In the genomic region with DNA sequence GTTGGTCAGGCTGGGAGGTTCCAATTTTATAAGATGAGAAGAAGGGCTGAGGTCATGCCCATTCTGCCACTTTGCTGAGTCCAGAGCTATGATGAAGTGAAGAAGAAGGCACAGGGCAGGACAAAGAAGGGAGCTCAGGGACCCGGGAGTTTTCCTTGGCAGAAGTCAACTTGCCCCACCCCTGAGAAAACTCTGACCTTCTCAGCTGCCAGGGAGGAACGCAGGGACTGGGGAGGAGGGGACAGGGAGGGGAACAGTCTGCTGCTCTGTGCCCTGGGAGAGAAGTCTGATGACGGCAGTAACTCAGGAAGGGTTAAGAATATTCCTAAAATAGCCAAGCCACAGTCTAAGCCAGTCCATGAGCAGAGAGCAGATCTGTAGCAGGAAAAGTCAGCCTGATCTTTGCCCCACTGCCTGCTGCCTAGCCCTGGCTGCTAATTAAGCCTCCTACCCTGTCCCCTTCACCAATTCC, we compare ENCODE assay signal across 10 cellular contexts. TPM values are rescaled to one million over a fixed set of nuclear protein-coding genes. Genes with fewer than 3 reads are reported as not detected.
DNase-seq lines count a peak whose midpoint lies in the region; ATAC-seq and TF ChIP-seq lines count a peak whose summit lies in the region.
"Had no signal": no experiment of that assay in that cellular context is flagged by ENCODE, and none has a peak within 500 bp of the region (broad histone marks: within the 10 kb centered on the region; RNA-seq: fewer than 3 reads in every experiment).

No MANE protein-coding gene starts in this region.

- in situ Hi-C loops in mammary epithelial cell (cut with MboI; ENCODE audit: low sequenced_read_pairs in 2 of 2), result no loop called here

- no peak overlapping the region for H3K27ac ChIP-seq in mammary epithelial cell (ENCODE audit: insufficient read depth, low read depth, low read length)
- H3K27ac ChIP-seq in mucosa of rectum (ENCODE audit: low read depth in 2 of 2, low read length in 2 of 2), result peak overlapping the region; percentile 3 to 72
- H3K27ac ChIP-seq: 22Rv1 had no signal

- H3K4me3 Mint-ChIP-seq in MCF 10A (ENCODE audit: unreplicated experiment), result no peak overlapping the region
- H3K4me3 Mint-ChIP-seq: stimulated activated naive CD8-positive, alpha-beta T cell treated with anti-CD3 and anti-CD28 coated beads, Interleukin-15, Interleukin-2, amounts not matched to agents 100 ng/mL and 50 ng/mL, for 24 hours had no signal

- no peaks in the 10 kb centered on the region for H3K27me3 Mint-ChIP-seq in MCF 10A (ENCODE audit: insufficient read depth, unreplicated experiment)
- H3K27me3 Mint-ChIP-seq: stimulated activated naive CD8-positive, alpha-beta T cell treated with anti-CD3 and anti-CD28 coated beads, Interleukin-15, Interleukin-2, amounts not matched to agents 100 ng/mL and 50 ng/mL, for 24 hours had no signal

- peak overlapping the region; percentile 57 for H3K27ac Mint-ChIP-seq in MCF 10A (ENCODE audit: low read depth, unreplicated experiment)
- H3K27ac Mint-ChIP-seq: stimulated activated naive CD8-positive, alpha-beta T cell treated with anti-CD3 and anti-CD28 coated beads, Interleukin-15, Interleukin-2, amounts not matched to agents 100 ng/mL and 50 ng/mL, for 24 hours had no signal

- intact Hi-C loops in MCF 10A (cut with micrococcal nuclease) (no loop called here), mammary epithelial cell (cut with micrococcal nuclease) (no loop called here)

- dilution Hi-C loops in mammary epithelial cell (cut with HindIII; ENCODE audit: low sequenced_read_pairs), result no loop called here

- POLR2A ChIA-PET in MCF 10A (lab: Yijun Ruan, JAX), result interaction anchor here (0.8 to 1.8 kb wide), 4 partner anchors 11 to 21 kb away, joined by 3 to 7 read pairs (median 4); a partner anchor contains a TSS

- TF ChIP-seq CTCF in MCF 10A (IDR thresholded peaks at IDR 0.05; ENCODE audit: unreplicated experiment) (no peak), mammary epithelial cell (conservative IDR thresholded peaks at IDR 0.05 in 1 of 2, IDR thresholded peaks at IDR 0.05 in 1 of 2; ENCODE audit: extremely low read depth in 1 of 2, insufficient read depth in 1 of 2, low read depth in 1 of 2, low read length in 2 of 2) (no peak), BE2C (IDR thresholded peaks at IDR 0.05; ENCODE audit: low read depth, low read length) (no peak)

- H3K27me3 ChIP-seq in mammary epithelial cell (ENCODE audit: insufficient read depth, low read length) (no peaks in the 10 kb centered on the region), mucosa of rectum (ENCODE audit: control insufficient read depth in 2 of 2, insufficient read depth in 2 of 2, low read length in 2 of 2) (no peaks in the 10 kb centered on the region), BE2C (no peaks in the 10 kb centered on the region)

- H2AFZ ChIP-seq in mammary epithelial cell (ENCODE audit: low read depth, low read length), result no peak overlapping the region

- H3K4me2 ChIP-seq in mammary epithelial cell (ENCODE audit: insufficient read depth, low read depth, low read length), result no peak overlapping the region

- no peaks in the 10 kb centered on the region for H3K9me3 Mint-ChIP-seq in MCF 10A (ENCODE audit: unreplicated experiment)
- H3K9me3 Mint-ChIP-seq: stimulated activated naive CD8-positive, alpha-beta T cell treated with anti-CD3 and anti-CD28 coated beads, Interleukin-15, Interleukin-2, amounts not matched to agents 100 ng/mL and 50 ng/mL, for 24 hours had no signal

- peak; percentile 36 for DNase-seq in MCF 10A (ENCODE audit: unreplicated experiment)
- DNase-seq in mammary epithelial cell, result no peak
- DNase-seq in BE2C, result no peak

- no peaks in the 10 kb centered on the region for H4K20me1 ChIP-seq in mammary epithelial cell (ENCODE audit: insufficient read depth, low read length)

- ATAC-seq in GM19455 (IDR thresholded peaks at IDR 0.05; ENCODE audit: unreplicated experiment) (no peak), GM18873 (IDR thresholded peaks at IDR 0.05; ENCODE audit: low FRiP score, unreplicated experiment) (no peak)
- ATAC-seq: activated CD4-positive, CD25-positive, alpha-beta regulatory T cell treated with anti-CD3 and anti-CD28 coated beads, Interleukin-2, amount 50 U/mL, for 24 hours had no signal

- WGBS in mammary epithelial cell (ENCODE audit: low coverage, missing lambda C conversion rate), result 74% methylated on average over 2 of the region's 3 CpGs

- no peaks in the 10 kb centered on the region for H3K79me2 ChIP-seq in mammary epithelial cell (ENCODE audit: insufficient read depth, low read length)

- H3K9ac ChIP-seq in mammary epithelial cell (ENCODE audit: insufficient read depth, low read length) (no peak overlapping the region), mucosa of rectum (ENCODE audit: low read depth in 1 of 2, low read length in 2 of 2) (no peak overlapping the region)

- H3K4me1 ChIP-seq in mammary epithelial cell (ENCODE audit: insufficient read depth, low read length) (peaks cover 7% of the 10 kb centered on the region), mucosa of rectum (ENCODE audit: control insufficient read depth in 2 of 2, insufficient read depth in 2 of 2, low read length in 2 of 2) (peaks cover 8 to 13% of the 10 kb centered on the region in 2 donors), BE2C (no peaks in the 10 kb centered on the region)

- CTCF ChIA-PET in MCF 10A (lab: Yijun Ruan, JAX) (interaction anchor here (0.5 kb wide), 1 partner anchor 756 kb away, joined by 3 read pairs; no protein-coding TSS in a partner anchor), mammary epithelial cell (lab: Charles Lee; ENCODE audit: low non-redundant PET) (no interaction called here)

- H3K9me3 ChIP-seq in mammary epithelial cell (replicated peaks; ENCODE audit: insufficient read depth, low read length) (no peaks in the 10 kb centered on the region), mucosa of rectum (ENCODE audit: control insufficient read depth in 2 of 2, low read length in 2 of 2) (no peaks in the 10 kb centered on the region), BE2C (no peaks in the 10 kb centered on the region)

- BruUV-seq in MCF 10A (replicated peaks; lab: Mats Ljungman, UMichigan) (no TSS peak), mammary epithelial cell (replicated peaks; lab: Mats Ljungman, UMichigan) (no TSS peak)

- H3K4me1 Mint-ChIP-seq in MCF 10A (ENCODE audit: insufficient read depth, unreplicated experiment), result peaks cover 13% of the 10 kb centered on the region

- H3K36me3 ChIP-seq in mammary epithelial cell (ENCODE audit: insufficient read depth, low read length), result no peaks in the 10 kb centered on the region
- H3K36me3 ChIP-seq in mucosa of rectum (ENCODE audit: control insufficient read depth in 2 of 2, insufficient read depth in 2 of 2, low read length in 2 of 2), result no peaks in the 10 kb centered on the region
- H3K36me3 ChIP-seq in BE2C, result no peaks in the 10 kb centered on the region

- no peaks in the 10 kb centered on the region for H3K36me3 Mint-ChIP-seq in MCF 10A (ENCODE audit: insufficient read depth, unreplicated experiment)

- H3K4me3 ChIP-seq in mammary epithelial cell (replicated peaks in 1 of 3; ENCODE audit: insufficient read depth in 1 of 3, low read depth in 2 of 3, low read length in 3 of 3) (no peak overlapping the region), mucosa of rectum (ENCODE audit: low read length in 2 of 2) (no peak overlapping the region), BE2C (ENCODE audit: low read depth, low read length) (no peak overlapping the region)

RNA-seq across cellular contexts. Expression of a gene that starts 11.7 kb away (rescaled TPM):
- total RNA-seq in MCF 10A (2022) (60.3 and 89.0 TPM in 2 replicates), mammary epithelial cell (100 to 1,000 TPM in 1 of 2 donors, 10 to 100 TPM in 1; 57.0 to 247 TPM)
- 517 TPM for polyA plus RNA-seq in mammary epithelial cell
- 39.5 TPM for polyA minus RNA-seq in mammary epithelial cell
- polyA plus RNA-seq in BE2C (2012; ENCODE audit: insufficient read depth, insufficient read length, low read depth), result not detected
- total RNA-seq: kidney epithelial cell had no signal

RNA-seq across cellular contexts. Expression of a gene that starts 21.6 kb away (rescaled TPM):
- total RNA-seq in MCF 10A (2022) (4.2 and 7.3 TPM in 2 replicates), mammary epithelial cell (10 to 100 TPM; 25.7 to 54.0 TPM)
- 101 TPM for polyA plus RNA-seq in mammary epithelial cell
- polyA minus RNA-seq in mammary epithelial cell, result 31.4 TPM
- polyA plus RNA-seq in BE2C (2012; ENCODE audit: insufficient read depth, insufficient read length, low read depth), result 9.6 TPM
- total RNA-seq: kidney epithelial cell had no signal

RNA-seq across cellular contexts. Expression of a gene that starts 22.6 kb away (rescaled TPM):
- total RNA-seq in MCF 10A (2022) (1.4 and 1.5 TPM in 2 replicates), mammary epithelial cell (10 to 100 TPM in 1 of 2 donors, 1 to 10 TPM in 1; 8.5 to 13.7 TPM)
- 11.6 TPM for polyA plus RNA-seq in mammary epithelial cell
- 5.4 TPM for polyA minus RNA-seq in mammary epithelial cell
- not detected for polyA plus RNA-seq in BE2C (2012; ENCODE audit: insufficient read depth, insufficient read length, low read depth)

RNA-seq across cellular contexts. Expression of a gene that starts 40.1 kb away (rescaled TPM):
- total RNA-seq in MCF 10A (2022) (not detected in 2 replicates), mammary epithelial cell (1 to 10 TPM in 1 of 2 donors, not detected in 1; 4.1 TPM)
- 5.8 TPM for polyA plus RNA-seq in mammary epithelial cell
- not detected for polyA minus RNA-seq in mammary epithelial cell
- polyA plus RNA-seq in BE2C (2012; ENCODE audit: insufficient read depth, insufficient read length, low read depth), result not detected
- total RNA-seq: kidney epithelial cell had no signal
